In genomic region chr21:15065381-15066230, GRCh38 we compare ENCODE assay signal across 1 cellular context.
A peak's percentile ranks its signal among the peaks of the same experiment; 100 is the strongest.
TF ChIP-seq lines count a peak whose summit lies in the region.

No MANE protein-coding gene starts in this region.

TF ChIP-seq in K562, 482 proteins besides CTCF, POLR2A, EP300 and RAD21 (continued from another document and continues in another):
- TF ChIP-seq MGA (IDR thresholded peaks at IDR 0.05) (0 out of 2 replicates have a peak, but pooled peaks have one; percentile 7), KDM2B (CRISPR knock-in tag; IDR thresholded peaks at IDR 0.05) (no peak), MAZ (CRISPR knock-in tag; conservative IDR thresholded peaks at IDR 0.05 in 1 of 2, IDR thresholded peaks at IDR 0.05 in 1 of 2) (peak in 1 of 2 experiments; percentile 24; a peak in 1 of 4 replicates), PCBP2 (IDR thresholded peaks at IDR 0.05; ENCODE audit: low read depth, low read length, poor library complexity, severe bottlenecking) (no peak), BCL6 (CRISPR knock-in tag; IDR thresholded peaks at IDR 0.05) (no peak), L3MBTL2 (IDR thresholded peaks at IDR 0.05) (0 out of 2 replicates have a peak, but pooled peaks have one; percentile 20), TCFL5 (CRISPR knock-in tag; conservative IDR thresholded peaks at IDR 0.05) (no peak), TAF7 (tag; IDR thresholded peaks at IDR 0.05) (0 out of 2 replicates have a peak, but pooled peaks have one; percentile 28), SMC3 (conservative IDR thresholded peaks at IDR 0.05; ENCODE audit: insufficient read depth, low read depth, low read length) (no peak), UBTF (IDR thresholded peaks at IDR 0.05; ENCODE audit: borderline replicate concordance in 1 of 2, low read depth in 2 of 2, low read length in 2 of 2) (peak; percentile 10 to 31; a peak in 1 of 4 replicates), USF1 (CRISPR knock-in tag; IDR thresholded peaks at IDR 0.05) (0 out of 2 replicates have a peak, but pooled peaks have one; percentile 10), MAFK (IDR thresholded peaks at IDR 0.05; ENCODE audit: low read length) (no peak), ADNP (tag; IDR thresholded peaks at IDR 0.05) (no peak), HCFC1 (IDR thresholded peaks at IDR 0.05; ENCODE audit: low read depth, low read length) (no peak), CREB3L1 (IDR thresholded peaks at IDR 0.05; ENCODE audit: borderline replicate concordance, low read depth) (no peak), POLR2H (tag; IDR thresholded peaks at IDR 0.05; ENCODE audit: low read depth) (no peak), NCOA1 (IDR thresholded peaks at IDR 0.05; ENCODE audit: low read depth) (no peak), ZNF561 (CRISPR knock-in tag; conservative IDR thresholded peaks at IDR 0.05) (no peak), DIDO1 (tag; IDR thresholded peaks at IDR 0.05; ENCODE audit: low read depth) (no peak), PATZ1 (CRISPR knock-in tag; IDR thresholded peaks at IDR 0.05; ENCODE audit: borderline replicate concordance) (no peak), POLR2B (IDR thresholded peaks at IDR 0.05; ENCODE audit: low read depth, partially characterized antibody) (peak; percentile 16), NR3C1 (CRISPR knock-in tag; IDR thresholded peaks at IDR 0.05) (no peak), ZC3H8 (IDR thresholded peaks at IDR 0.05) (no peak), HDAC8 (tag; IDR thresholded peaks at IDR 0.05) (no peak), USF2 (CRISPR knock-in tag; IDR thresholded peaks at IDR 0.05) (no peak), TAF9B (IDR thresholded peaks at IDR 0.05; ENCODE audit: partially characterized antibody) (peak; percentile 17), E2F4 (CRISPR knock-in tag; IDR thresholded peaks at IDR 0.05; ENCODE audit: low read depth) (no peak), NFE2 (IDR thresholded peaks at IDR 0.05; ENCODE audit: low read depth) (no peak), MXD1 (CRISPR knock-in tag; IDR thresholded peaks at IDR 0.05; ENCODE audit: borderline replicate concordance, poor library complexity, severe bottlenecking) (no peak), CBFB (CRISPR knock-in tag; IDR thresholded peaks at IDR 0.05) (no peak), ZC3H4 (CRISPR knock-in tag; IDR thresholded peaks at IDR 0.05; ENCODE audit: borderline replicate concordance) (no peak), NCOR1 (IDR thresholded peaks at IDR 0.05) (no peak), MCM7 (IDR thresholded peaks at IDR 0.05) (no peak), CEBPB (tag; IDR thresholded peaks at IDR 0.05) (peak; percentile 15; the same call in 1 of the 2 replicates), ZNF395 (CRISPR knock-in tag; IDR thresholded peaks at IDR 0.05) (0 out of 2 replicates have a peak, but pooled peaks have one; percentile 33), TAF1 (IDR thresholded peaks at IDR 0.05; ENCODE audit: control insufficient read depth, extremely low read depth, insufficient read depth, low read length, severe bottlenecking) (peak; percentile 53), CSDE1 (IDR thresholded peaks at IDR 0.05) (no peak), EHMT2 (IDR thresholded peaks at IDR 0.05) (no peak), GABPB1 (CRISPR knock-in tag; IDR thresholded peaks at IDR 0.05) (no peak; the same call in 1 of the 2 replicates), ZKSCAN8 (CRISPR knock-in tag; IDR thresholded peaks at IDR 0.05) (no peak), COPS2 (conservative IDR thresholded peaks at IDR 0.05) (no peak), THRAP3 (IDR thresholded peaks at IDR 0.05; ENCODE audit: borderline replicate concordance) (no peak)
